In genomic region chr22:25534724-25535123, GRCh38 we compare ENCODE assay signal across 22 cellular contexts. TPM values are rescaled to one million over a fixed set of nuclear protein-coding genes. Genes with fewer than 3 reads are reported as not detected.
DNase-seq lines count a peak whose midpoint lies in the region; ATAC-seq, FAIRE-seq and TF ChIP-seq lines count a peak whose summit lies in the region.
"Had no signal": no experiment of that assay in that cellular context is flagged by ENCODE, and none has a peak within 500 bp of the region (broad histone marks: within the 10 kb centered on the region; RNA-seq: fewer than 3 reads in every experiment).

No MANE protein-coding gene starts in this region.

- no peaks in the 10 kb centered on the region for H4K20me1 ChIP-seq in HepG2 (ENCODE audit: insufficient read depth, low read length)
- H4K20me1 ChIP-seq: BLaER1 treated with 17β-estradiol and CSF1 and Interleukin-3, amounts not matched to agents 10 nM and 100 nM had no signal

- H3K27ac ChIP-seq in HepG2 (ENCODE audit: extremely low read length, insufficient read depth, low read length) (no peak overlapping the region), right lobe of liver (no peak overlapping the region), VCaP (peak overlapping the region; percentile 73), endodermal cell (ENCODE audit: low read depth, low read length) (no peak overlapping the region)
- H3K27ac ChIP-seq: 22Rv1; A549; BLaER1 treated with 17β-estradiol and CSF1 and Interleukin-3, amounts not matched to agents 10 nM and 100 nM; C4-2B had no signal

- no peak overlapping the region for H3K9ac ChIP-seq in HepG2 (ENCODE audit: insufficient read depth, low read depth, low read length)
- no peak overlapping the region for H3K9ac ChIP-seq in endodermal cell (ENCODE audit: extremely low read depth, low read length, poor library complexity, severe bottlenecking)
- H3K9ac ChIP-seq: BLaER1 treated with 17β-estradiol and CSF1 and Interleukin-3, amounts not matched to agents 10 nM and 100 nM had no signal

- TF ChIP-seq CTCF in HepG2 (CRISPR knock-in tag; IDR thresholded peaks at IDR 0.05) (no peak), right lobe of liver (IDR thresholded peaks at IDR 0.05) (no peak), VCaP (conservative IDR thresholded peaks at IDR 0.05) (no peak), endodermal cell (conservative IDR thresholded peaks at IDR 0.05) (peak; percentile 43)

- no TSS peak for BruUV-seq in HepG2 (replicated peaks; lab: Mats Ljungman, UMichigan)

- H3K27ac Mint-ChIP-seq in endodermal cell = no peak overlapping the region
- H3K27ac Mint-ChIP-seq: B cell; CD4-positive, alpha-beta T cell; CD8-positive, alpha-beta T cell had no signal

- no peaks in the 10 kb centered on the region for H3K79me2 ChIP-seq in HepG2 (ENCODE audit: insufficient read depth, low read length)

- peaks cover 4% of the 10 kb centered on the region for H3K27me3 Mint-ChIP-seq in endodermal cell (ENCODE audit: insufficient read depth)

- intact Hi-C loops in HepG2 (cut with micrococcal nuclease; ENCODE audit: unreplicated experiment) (no loop called here), right lobe of liver (cut with DNase I) (no loop called here), sciatic nerve (cut with DNase I) (no loop called here)

- no peak for FAIRE-seq in HepG2 (lab: Jason Lieb, UNC)
- FAIRE-seq: A549, D721Med, G401.6, GM12891, GM19239 had no signal

- no peaks in the 10 kb centered on the region for H3K36me3 ChIP-seq in HepG2 (replicated peaks in 1 of 2; ENCODE audit: control insufficient read depth in 1 of 2, insufficient read depth in 2 of 2, low read length in 2 of 2)
- no peaks in the 10 kb centered on the region for H3K36me3 ChIP-seq in right lobe of liver
- no peaks in the 10 kb centered on the region for H3K36me3 ChIP-seq in endodermal cell (ENCODE audit: control insufficient read depth, insufficient read depth, low read length)
- H3K36me3 ChIP-seq: BLaER1 treated with 17β-estradiol and CSF1 and Interleukin-3, amounts not matched to agents 10 nM and 100 nM had no signal

- no peak overlapping the region for H2AFZ ChIP-seq in HepG2 (ENCODE audit: low read length)

- DNase-seq in HepG2 (ENCODE audit: low spot score) = no peak
- DNase-seq in right lobe of liver = no peak
- DNase-seq in endodermal cell = no peak
- no peak for DNase-seq in sciatic nerve (ENCODE audit: low spot score)
- DNase-seq in NCI-H2081 treated with DMSO at 0.1 percent for 48 hours (lab: John Stamatoyannopoulos, UW) = no peak
- DNase-seq: AML-193; Caco-2; Calu3; CD4-positive, alpha-beta T cell; CD8-positive, alpha-beta T cell; DMS79 treated with DMSO at 0.1 percent for 48 hours; GF-D8 had no signal

- in situ Hi-C loops in HepG2 (cut with HindIII; ENCODE audit: extremely low pct_ligation_motif_present, low pct_unique_long_range_greater_than_20kb) = no loop called here

- CTCF ChIA-PET in HepG2 (lab: Yijun Ruan, JAX; ENCODE audit: low intra/inter-chr PET ratio, low total read pairs) = no interaction called here

- H3K4me3 ChIP-seq in HepG2 (replicated peaks in 1 of 3; ENCODE audit: insufficient read depth in 1 of 3, low read depth in 2 of 3, low read length in 3 of 3) (no peak overlapping the region), right lobe of liver (no peak overlapping the region), endodermal cell (ENCODE audit: low read length) (no peak overlapping the region)
- H3K4me3 ChIP-seq: A549; BLaER1 treated with 17β-estradiol and CSF1 and Interleukin-3, amounts not matched to agents 10 nM and 100 nM had no signal

- H3K4me3 Mint-ChIP-seq in endodermal cell = no peak overlapping the region
- H3K4me3 Mint-ChIP-seq: B cell; CD4-positive, alpha-beta T cell; CD8-positive, alpha-beta T cell had no signal

- H3K9me3 Mint-ChIP-seq in endodermal cell = no peaks in the 10 kb centered on the region
- H3K9me3 Mint-ChIP-seq: CD8-positive, alpha-beta T cell had no signal

- no peak overlapping the region for H3K4me2 ChIP-seq in HepG2 (ENCODE audit: low read depth, low read length)
- H3K4me2 ChIP-seq: A549; BLaER1 treated with 17β-estradiol and CSF1 and Interleukin-3, amounts not matched to agents 10 nM and 100 nM had no signal

- 85% methylated on average over 3 of the region's 3 CpGs for WGBS in HepG2 (ENCODE audit: low lambda C conversion rate)
- WGBS in right lobe of liver (ENCODE audit: insufficient coverage, low coverage, low lambda C conversion rate, missing lambda C conversion rate) = 89% methylated on average over 3 of the region's 3 CpGs
- 80% methylated on average over 3 of the region's 3 CpGs; no CpG with 5 or more reads in 1 of the 2 experiments for WGBS in endodermal cell (ENCODE audit: insufficient coverage in 1 of 2, insufficient read length in 1 of 2), 2 experiments

- POLR2A ChIA-PET in HepG2 (lab: Yijun Ruan, JAX) = no interaction called here

- H3K36me3 Mint-ChIP-seq in endodermal cell (ENCODE audit: low read depth) = no peaks in the 10 kb centered on the region
- H3K36me3 Mint-ChIP-seq: CD8-positive, alpha-beta T cell had no signal

- no peak for ATAC-seq in HepG2
- no peak for ATAC-seq in right lobe of liver
- ATAC-seq in sciatic nerve = no peak
- ATAC-seq: A549; CD8-positive, alpha-beta T cell had no signal

- H3K4me1 Mint-ChIP-seq in endodermal cell = no peaks in the 10 kb centered on the region
- H3K4me1 Mint-ChIP-seq: B cell had no signal

- H3K27me3 ChIP-seq in HepG2 (ENCODE audit: control insufficient read depth in 1 of 2, insufficient read depth in 2 of 2, low read length in 2 of 2) (no peaks in the 10 kb centered on the region), right lobe of liver (no peaks in the 10 kb centered on the region), endodermal cell (ENCODE audit: control insufficient read depth, insufficient read depth, low read length, poor library complexity, severe bottlenecking) (no peaks in the 10 kb centered on the region)
- H3K27me3 ChIP-seq: BLaER1 treated with 17β-estradiol and CSF1 and Interleukin-3, amounts not matched to agents 10 nM and 100 nM had no signal

- no peaks in the 10 kb centered on the region for H3K9me3 ChIP-seq in HepG2 (ENCODE audit: low read length)
- H3K9me3 ChIP-seq in right lobe of liver = no peaks in the 10 kb centered on the region
- H3K9me3 ChIP-seq in endodermal cell (ENCODE audit: control insufficient read depth, low read length) = no peaks in the 10 kb centered on the region
- H3K9me3 ChIP-seq: A549, Caco-2 had no signal

- no peak for TF ChIP-seq RAD21 in HepG2 (CRISPR knock-in tag; IDR thresholded peaks at IDR 0.05)

- H3K4me1 ChIP-seq in HepG2 (ENCODE audit: insufficient read depth, low read length) (no peaks in the 10 kb centered on the region), right lobe of liver (no peaks in the 10 kb centered on the region), endodermal cell (ENCODE audit: control insufficient read depth, insufficient read depth, low read length) (no peaks in the 10 kb centered on the region)
- H3K4me1 ChIP-seq: A549, Caco-2 had no signal

- no peak for TF ChIP-seq EP300 in HepG2 (IDR thresholded peaks at IDR 0.05; ENCODE audit: low read depth in 2 of 2, low read length in 2 of 2)
- no peak for TF ChIP-seq EP300 in HepG2 (CRISPR knock-in tag; IDR thresholded peaks at IDR 0.05; ENCODE audit: borderline replicate concordance)

- TF ChIP-seq POLR2A in HepG2 (IDR thresholded peaks at IDR 0.05; ENCODE audit: insufficient read depth in 1 of 2, low read depth in 2 of 2, low read length in 2 of 2) = no peak
- TF ChIP-seq POLR2A in right lobe of liver (IDR thresholded peaks at IDR 0.05) = no peak

TF ChIP-seq in HepG2, 621 proteins besides CTCF, POLR2A, EP300 and RAD21:
- TF ChIP-seq HDAC1 (CRISPR knock-in tag; IDR thresholded peaks at IDR 0.05) (no peak), ZNF7 (CRISPR knock-in tag; IDR thresholded peaks at IDR 0.05) (peak; percentile 91), ZNF260 (CRISPR knock-in tag; IDR thresholded peaks at IDR 0.05; ENCODE audit: borderline replicate concordance, low read depth) (no peak), TEAD3 (CRISPR knock-in tag; optimal IDR thresholded peaks at IDR 0.05; ENCODE audit: borderline replicate concordance) (peak; percentile 13)
- TF ChIP-seq, protein P1, sequence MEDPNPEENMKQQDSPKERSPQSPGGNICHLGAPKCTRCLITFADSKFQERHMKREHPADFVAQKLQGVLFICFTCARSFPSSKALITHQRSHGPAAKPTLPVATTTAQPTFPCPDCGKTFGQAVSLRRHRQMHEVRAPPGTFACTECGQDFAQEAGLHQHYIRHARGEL (CRISPR knock-in tag; IDR thresholded peaks at IDR 0.05) = no peak

RNA-seq across cellular contexts. Expression of gene GRK3, which starts 29.8 kb away (rescaled TPM):
- total RNA-seq in HepG2 (2016; rRNA removed; fragmentation: Illumina TruSeq; extraction: Trizol) (16.7 and 23.6 TPM in 2 replicates), right lobe of liver (1 to 10 TPM; 1.1 to 4.9 (median 3.6) TPM), endodermal cell (10 to 100 TPM; 19.4 to 21.0 TPM), sciatic nerve (13.5 TPM)
- total RNA-seq in HepG2 (2016; cell fraction: cytosol; rRNA removed; fragmentation: Illumina TruSeq; extraction: Trizol; ENCODE audit: low read depth) = 13.1 and 14.5 TPM in 2 replicates
- total RNA-seq in HepG2 (2016; cell fraction: insoluble cytoplasmic fraction; rRNA removed; fragmentation: Illumina TruSeq; extraction: Trizol) = 17.2 and 21.5 TPM in 2 replicates
- total RNA-seq in HepG2 (2016; cell fraction: membrane; rRNA removed; fragmentation: Illumina TruSeq; extraction: Trizol) = 24.9 and 31.5 TPM in 2 replicates
- total RNA-seq in HepG2 (2016; cell fraction: nucleus; rRNA removed; fragmentation: Illumina TruSeq; extraction: Trizol) = 10.9 and 11.2 TPM in 2 replicates
- polyA plus RNA-seq in HepG2 (2011; rRNA removed) = 8.4 and 8.5 TPM in 2 replicates
- 4.6 and 7.2 TPM in 2 replicates for polyA plus RNA-seq in HepG2 (2011; cell fraction: cytosol; rRNA removed)
- polyA plus RNA-seq in HepG2 (2011; cell fraction: nucleus; rRNA removed) = 7.4 TPM in 2 replicates
- 6.3 and 6.9 TPM in 2 replicates for polyA plus RNA-seq in HepG2 (2012)
- 9.1 and 9.5 TPM in 2 replicates for polyA plus RNA-seq in HepG2 (2016; cell fraction: cytosol; fragmentation: Illumina TruSeq; extraction: Trizol; ENCODE audit: low read depth)
- polyA plus RNA-seq in HepG2 (2016; cell fraction: insoluble cytoplasmic fraction; fragmentation: Illumina TruSeq; extraction: Trizol; ENCODE audit: low read depth) = 13.1 and 17.4 TPM in 2 replicates
- 18.9 and 19.4 TPM in 2 replicates for polyA plus RNA-seq in HepG2 (2016; cell fraction: membrane; fragmentation: Illumina TruSeq; extraction: Trizol; ENCODE audit: low read depth)
- 11.1 and 12.7 TPM in 2 replicates for polyA plus RNA-seq in HepG2 (2016; cell fraction: nucleus; fragmentation: Illumina TruSeq; extraction: Trizol; ENCODE audit: insufficient read depth, low read depth)
- 12.8 TPM in 1 of 2 replicates, not detected in the other for polyA minus RNA-seq in HepG2 (2011; rRNA and poly(A)+ RNA removed; ENCODE audit: low replicate concordance)
- polyA minus RNA-seq in HepG2 (2011; cell fraction: cytosol; rRNA and poly(A)+ RNA removed) = 9.5 and 11.9 TPM in 2 replicates
- 13.4 and 15.9 TPM in 2 replicates for polyA minus RNA-seq in HepG2 (2011; cell fraction: nucleus; rRNA and poly(A)+ RNA removed)
- 12.5 TPM for polyA plus RNA-seq in endodermal cell (2013, experiment 1 of 2)
- 11.6 TPM for polyA plus RNA-seq in endodermal cell (2013, experiment 2 of 2)
